11 cellular contexts compared by ENCODE assay signal in the genomic region with DNA sequence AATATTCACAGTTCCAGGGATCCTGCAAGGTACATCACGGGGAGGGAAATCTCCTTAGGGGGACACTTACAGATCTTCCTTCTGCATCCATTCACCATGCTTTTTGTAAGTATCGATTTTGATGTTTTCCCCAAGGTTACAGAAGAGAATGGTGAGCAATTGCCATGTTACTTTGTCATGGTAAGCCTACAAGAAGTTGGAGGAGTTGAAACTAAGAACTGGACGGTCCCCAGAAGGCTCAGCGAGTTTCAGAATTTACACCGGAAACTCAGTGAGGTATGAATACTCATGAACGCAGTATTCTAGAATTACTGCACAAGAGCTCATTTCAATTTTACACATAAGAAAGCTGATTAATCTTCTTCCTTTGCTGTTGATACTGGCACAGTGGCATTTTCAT. TPM values are rescaled to one million over a fixed set of nuclear protein-coding genes. Genes with fewer than 3 reads are reported as not detected.
DNase-seq lines count a peak whose midpoint lies in the region; ATAC-seq and TF ChIP-seq lines count a peak whose summit lies in the region.
"Had no signal": no experiment of that assay in that cellular context is flagged by ENCODE, and none has a peak within 500 bp of the region (broad histone marks: within the 10 kb centered on the region; RNA-seq: fewer than 3 reads in every experiment).

No MANE protein-coding gene starts in this region.

- H3K9me3 Mint-ChIP-seq in effector memory CD8-positive, alpha-beta T cell: no peaks in the 10 kb centered on the region
- H3K9me3 Mint-ChIP-seq: stimulated activated naive CD8-positive, alpha-beta T cell treated with anti-CD3 and anti-CD28 coated beads, Interleukin-15, Interleukin-2, amounts not matched to agents 100 ng/mL and 50 ng/mL, for 24 hours had no signal

- peak overlapping the region; percentile 20 to 67 for H3K27ac Mint-ChIP-seq in effector memory CD8-positive, alpha-beta T cell
- H3K27ac Mint-ChIP-seq: stimulated activated naive CD8-positive, alpha-beta T cell treated with anti-CD3 and anti-CD28 coated beads, Interleukin-15, Interleukin-2, amounts not matched to agents 100 ng/mL and 50 ng/mL, for 24 hours had no signal

- H3K27me3 Mint-ChIP-seq in effector memory CD8-positive, alpha-beta T cell: no peaks in the 10 kb centered on the region
- H3K27me3 Mint-ChIP-seq: stimulated activated naive CD8-positive, alpha-beta T cell treated with anti-CD3 and anti-CD28 coated beads, Interleukin-15, Interleukin-2, amounts not matched to agents 100 ng/mL and 50 ng/mL, for 24 hours had no signal

- peaks cover 19 to 33% of the 10 kb centered on the region in 2 donors for H3K4me1 Mint-ChIP-seq in effector memory CD8-positive, alpha-beta T cell (ENCODE audit: low read depth in 2 of 2)

- intact Hi-C loops in mucosa of descending colon (cut with DNase I, micrococcal nuclease): no loop called here

- DNase-seq in effector memory CD8-positive, alpha-beta T cell: no peak
- DNase-seq in Kasumi-1 (lab: John Stamatoyannopoulos, UW): no peak
- no peak for DNase-seq in mucosa of descending colon
- DNase-seq in ureter (ENCODE audit: low spot score): no peak
- DNase-seq in EL: no peak
- DNase-seq: cerebellar nuclear complex had no signal

- H3K36me3 Mint-ChIP-seq in effector memory CD8-positive, alpha-beta T cell (ENCODE audit: insufficient read depth): peaks cover 12% of the 10 kb centered on the region

- ATAC-seq in GM18868 (IDR thresholded peaks at IDR 0.05; ENCODE audit: unreplicated experiment) (peak; percentile 72), GM21515 (IDR thresholded peaks at IDR 0.05; ENCODE audit: unreplicated experiment) (peak; percentile 66), HG03108 (IDR thresholded peaks at IDR 0.05; ENCODE audit: unreplicated experiment) (peak; percentile 68), mucosa of descending colon (no peak)
- ATAC-seq in effector memory CD8-positive, alpha-beta T cell (replicated peaks): peak; percentile 39
- ATAC-seq: Panc1 had no signal

- peak overlapping the region in 1 of 2 donors; percentile 71 for H3K4me3 Mint-ChIP-seq in effector memory CD8-positive, alpha-beta T cell
- H3K4me3 Mint-ChIP-seq: stimulated activated naive CD8-positive, alpha-beta T cell treated with anti-CD3 and anti-CD28 coated beads, Interleukin-15, Interleukin-2, amounts not matched to agents 100 ng/mL and 50 ng/mL, for 24 hours had no signal

- no peaks in the 10 kb centered on the region for H3K4me1 ChIP-seq in mucosa of descending colon (ENCODE audit: low read depth)

- no peak overlapping the region for H3K4me3 ChIP-seq in mucosa of descending colon

- no peaks in the 10 kb centered on the region for H3K36me3 ChIP-seq in mucosa of descending colon (ENCODE audit: low read depth)

- peaks cover 3% of the 10 kb centered on the region for H3K9me3 ChIP-seq in mucosa of descending colon

- no peak for TF ChIP-seq CTCF in mucosa of descending colon (IDR thresholded peaks at IDR 0.05)

RNA-seq across cellular contexts. Expression of gene LRP2BP, which starts 53.9 kb away (rescaled TPM):
- 1 to 10 TPM in 1 of 3 donors, under 1 TPM in 2; 0.35 to 1.3 (median 0.41) TPM for total RNA-seq in mucosa of descending colon
- total RNA-seq in ureter: 2.1 TPM

RNA-seq across cellular contexts. Expression of gene ANKRD37, which starts 54.8 kb away (rescaled TPM):
- total RNA-seq in mucosa of descending colon (10 to 100 TPM in 1 of 3 donors, 1 to 10 TPM in 2; 7.6 to 14.2 (median 9.7) TPM), ureter (11.9 TPM)
